16 cellular contexts compared by ENCODE assay signal in genomic region chr5:133259199-133259997, GRCh38.
DNase-seq lines count a peak whose midpoint lies in the region; ATAC-seq, FAIRE-seq and TF ChIP-seq lines count a peak whose summit lies in the region.
"Had no signal": no experiment of that assay in that cellular context is flagged by ENCODE, and none has a peak within 500 bp of the region (broad histone marks: within the 10 kb centered on the region; RNA-seq: fewer than 3 reads in every experiment).

No MANE protein-coding gene starts in this region.

- CTCF ChIA-PET in activated CD8-positive, alpha-beta T cell treated with anti-CD3 and anti-CD28 coated beads for 36 hours (lab: Charles Lee): no interaction called here

- POLR2A ChIA-PET in activated CD8-positive, alpha-beta T cell treated with anti-CD3 and anti-CD28 coated beads for 36 hours (lab: Charles Lee): no interaction called here

- no peak overlapping the region for H4K8ac ChIP-seq in mesenchymal stem cell (ENCODE audit: low read length)

- no peak overlapping the region for H3K23ac ChIP-seq in mesenchymal stem cell (ENCODE audit: low read length in 2 of 2)

- H3K4me1 ChIP-seq in KMS-11 (ENCODE audit: low read depth, poor library complexity, severe bottlenecking) (peaks cover 5% of the 10 kb centered on the region), skeletal muscle tissue (ENCODE audit: control insufficient read depth in 3 of 3, insufficient read depth in 3 of 3, low read length in 3 of 3) (peaks cover 9 to 11% (median 9%) of the 10 kb centered on the region in 3 donors), mesenchymal stem cell (ENCODE audit: control insufficient read depth, insufficient read depth, low read depth, low read length) (no peaks in the 10 kb centered on the region)
- H3K4me1 ChIP-seq: HAP-1, left lung, stomach had no signal

- no peaks in the 10 kb centered on the region for H4K20me1 ChIP-seq in KMS-11 (ENCODE audit: insufficient read depth)

- H3K9ac ChIP-seq in KMS-11 (no peak overlapping the region), skeletal muscle tissue (ENCODE audit: low read depth in 1 of 3, low read length in 3 of 3) (peak overlapping the region in 1 of 3 donors; percentile 3), mesenchymal stem cell (ENCODE audit: low read length) (no peak overlapping the region)

- H3K4me2 ChIP-seq in KMS-11 (no peak overlapping the region), mesenchymal stem cell (ENCODE audit: low read length, poor library complexity, severe bottlenecking) (no peak overlapping the region)

- H3K27ac Mint-ChIP-seq in activated naive CD4-positive, alpha-beta T cell treated with anti-CD3 and anti-CD28 coated beads, Interleukin-2, amount 50 U/mL, for 72 hours: peak overlapping the region; percentile 6 to 24
- peak overlapping the region; percentile 14 for H3K27ac Mint-ChIP-seq in activated CD8-positive, alpha-beta T cell treated with anti-CD3 and anti-CD28 coated beads for 36 hours

- H2BK120ac ChIP-seq in mesenchymal stem cell (ENCODE audit: low read depth, low read length): no peak overlapping the region

- H3K79me2 ChIP-seq in KMS-11 (ENCODE audit: insufficient read depth, low read depth): no peaks in the 10 kb centered on the region

- no peaks in the 10 kb centered on the region for H3K27me3 Mint-ChIP-seq in activated CD8-positive, alpha-beta T cell treated with anti-CD3 and anti-CD28 coated beads for 36 hours

- no peaks in the 10 kb centered on the region for H3K36me3 Mint-ChIP-seq in activated naive CD4-positive, alpha-beta T cell treated with anti-CD3 and anti-CD28 coated beads, Interleukin-2, amount 50 U/mL, for 72 hours
- no peaks in the 10 kb centered on the region for H3K36me3 Mint-ChIP-seq in activated CD8-positive, alpha-beta T cell treated with anti-CD3 and anti-CD28 coated beads for 36 hours (ENCODE audit: low read depth)

- H3K27ac ChIP-seq in KMS-11: no peak overlapping the region
- H3K27ac ChIP-seq in skeletal muscle tissue (ENCODE audit: low read depth, low read length): peak overlapping the region; percentile 38
- no peak overlapping the region for H3K27ac ChIP-seq in mesenchymal stem cell (ENCODE audit: low read length, poor library complexity, severe bottlenecking)
- H3K27ac ChIP-seq: left lung, stomach had no signal

- no peak overlapping the region for H2BK15ac ChIP-seq in mesenchymal stem cell (ENCODE audit: low read depth, poor library complexity, severe bottlenecking)

- no peak overlapping the region for H4K91ac ChIP-seq in mesenchymal stem cell (ENCODE audit: low read length)

- no peaks in the 10 kb centered on the region for H3K36me3 ChIP-seq in KMS-11 (ENCODE audit: insufficient read depth)
- H3K36me3 ChIP-seq in skeletal muscle tissue (ENCODE audit: control insufficient read depth in 3 of 3, insufficient read depth in 3 of 3, low read length in 3 of 3): no peaks in the 10 kb centered on the region
- H3K36me3 ChIP-seq in mesenchymal stem cell (ENCODE audit: control insufficient read depth in 1 of 2, insufficient read depth in 2 of 2, low read depth in 1 of 2, low read length in 2 of 2): no peaks in the 10 kb centered on the region
- H3K36me3 ChIP-seq: HAP-1, left lung, stomach had no signal

- H2BK12ac ChIP-seq in mesenchymal stem cell (ENCODE audit: low read length in 2 of 2): no peak overlapping the region

- no peaks in the 10 kb centered on the region for H3K9me3 Mint-ChIP-seq in activated naive CD4-positive, alpha-beta T cell treated with anti-CD3 and anti-CD28 coated beads, Interleukin-2, amount 50 U/mL, for 72 hours
- no peaks in the 10 kb centered on the region for H3K9me3 Mint-ChIP-seq in activated CD8-positive, alpha-beta T cell treated with anti-CD3 and anti-CD28 coated beads for 36 hours

- DNase-seq in activated naive CD4-positive, alpha-beta T cell treated with anti-CD3 and anti-CD28 coated beads, Interleukin-2, amount 50 U/mL, for 72 hours (ENCODE audit: low spot score in 2 of 2): no peak
- DNase-seq in activated naive CD4-positive, alpha-beta T cell treated with Interleukin-2 at 50 U/mL for 16 hours: no peak
- peak; percentile 30 for DNase-seq in activated CD8-positive, alpha-beta T cell treated with anti-CD3 and anti-CD28 coated beads for 36 hours
- DNase-seq in mesenchymal stem cell: no peak
- no peak for DNase-seq in GM12891 (ENCODE audit: insufficient read length, low spot score)
- DNase-seq: activated CD4-positive, CD25-positive, alpha-beta regulatory T cell treated with anti-CD3 and anti-CD28 coated beads, Interleukin-2, amount 50 U/mL, for 72 hours; left lung; mucosa of descending colon; NCI-H1092 treated with DMSO at 0.1 percent for 48 hours; NCI-H774; occipital lobe; stomach; T-helper 9 cell had no signal

- TF ChIP-seq CTCF in KMS-11 (conservative IDR thresholded peaks at IDR 0.05; ENCODE audit: low read depth, low read length): no peak
- TF ChIP-seq CTCF in activated CD8-positive, alpha-beta T cell treated with anti-CD3 and anti-CD28 coated beads for 36 hours (IDR thresholded peaks at IDR 0.05): no peak

- H3K79me1 ChIP-seq in mesenchymal stem cell (replicated peaks; ENCODE audit: low read length, poor library complexity, severe bottlenecking): no peaks in the 10 kb centered on the region

- H2AFZ ChIP-seq in KMS-11 (ENCODE audit: low read depth): peak overlapping the region; percentile 34; the same call in 1 of the 2 replicates
- no peak overlapping the region for H2AFZ ChIP-seq in mesenchymal stem cell (ENCODE audit: low read depth, low read length)

- 89% methylated on average over 10 of the region's 10 CpGs for WGBS in mesenchymal stem cell

- H3K4me1 Mint-ChIP-seq in activated CD8-positive, alpha-beta T cell treated with anti-CD3 and anti-CD28 coated beads for 36 hours (ENCODE audit: low read depth): peaks cover 13% of the 10 kb centered on the region

- no peak overlapping the region for H2BK5ac ChIP-seq in mesenchymal stem cell (ENCODE audit: low read depth, low read length, poor library complexity, severe bottlenecking)

- H3K18ac ChIP-seq in mesenchymal stem cell (ENCODE audit: low read depth in 1 of 2, low read length in 2 of 2): no peak overlapping the region

- no peak overlapping the region for H3K4ac ChIP-seq in mesenchymal stem cell (ENCODE audit: low read depth in 1 of 2, low read length in 2 of 2)

- H2AK5ac ChIP-seq in mesenchymal stem cell (ENCODE audit: low read length, severe bottlenecking): no peak overlapping the region

- no peak overlapping the region for H3K4me3 Mint-ChIP-seq in activated CD8-positive, alpha-beta T cell treated with anti-CD3 and anti-CD28 coated beads for 36 hours

- intact Hi-C loops in activated CD8-positive, alpha-beta T cell treated with anti-CD3 and anti-CD28 coated beads for 36 hours (cut with micrococcal nuclease): no loop called here

- H3K4me3 ChIP-seq in KMS-11 (IDR thresholded peaks at IDR 0.05; ENCODE audit: insufficient read depth, low read depth, low read length): no peak overlapping the region
- no peak overlapping the region for H3K4me3 ChIP-seq in skeletal muscle tissue (ENCODE audit: low read length in 3 of 3)
- H3K4me3 ChIP-seq in mesenchymal stem cell (ENCODE audit: insufficient read depth in 1 of 2, low read depth in 1 of 2, low read length in 2 of 2): no peak overlapping the region
- H3K4me3 ChIP-seq: HAP-1, left lung, mucosa of descending colon, stomach had no signal

- H3K14ac ChIP-seq in mesenchymal stem cell (ENCODE audit: low read length in 2 of 2): no peak overlapping the region

- no peaks in the 10 kb centered on the region for H3K9me3 ChIP-seq in skeletal muscle tissue (ENCODE audit: control insufficient read depth in 3 of 3, low read length in 3 of 3)
- H3K9me3 ChIP-seq in mesenchymal stem cell (ENCODE audit: control insufficient read depth, low read length): no peaks in the 10 kb centered on the region
- H3K9me3 ChIP-seq: HAP-1, left lung, mucosa of descending colon, stomach had no signal

- TF ChIP-seq POLR2A in GM12891 (IDR thresholded peaks at IDR 0.05; ENCODE audit: low read depth, low read length): no peak

- no peak for FAIRE-seq in GM12891 (lab: Jason Lieb, UNC)

- H3K27me3 ChIP-seq in KMS-11 (ENCODE audit: insufficient read depth, low read depth) (no peaks in the 10 kb centered on the region), skeletal muscle tissue (ENCODE audit: control insufficient read depth in 3 of 3, insufficient read depth in 3 of 3, low read length in 3 of 3) (no peaks in the 10 kb centered on the region), mesenchymal stem cell (ENCODE audit: control insufficient read depth in 1 of 2, insufficient read depth in 1 of 2, low read length in 2 of 2) (peaks cover 36 to 94% of the 10 kb centered on the region in 2 experiments)
- H3K27me3 ChIP-seq: stomach had no signal

- no peak for ATAC-seq in activated naive CD4-positive, alpha-beta T cell treated with anti-CD3 and anti-CD28 coated beads, Interleukin-2, amount 50 U/mL, for 72 hours
- peak; percentile 37 for ATAC-seq in activated CD8-positive, alpha-beta T cell treated with anti-CD3 and anti-CD28 coated beads for 36 hours
- ATAC-seq: left lung, mucosa of descending colon had no signal

TF ChIP-seq in GM12891, 5 proteins besides CTCF, POLR2A, EP300 and RAD21:
- TF ChIP-seq SPI1 (IDR thresholded peaks at IDR 0.05; ENCODE audit: low read depth, low read length) (no peak), POLR2AphosphoS5 (IDR thresholded peaks at IDR 0.05; ENCODE audit: low read depth, low read length) (no peak), POU2F2 (IDR thresholded peaks at IDR 0.05; ENCODE audit: low read depth, low read length) (no peak), PAX5 (IDR thresholded peaks at IDR 0.05; ENCODE audit: insufficient read depth, low read length, severe bottlenecking) (no peak), TAF1 (IDR thresholded peaks at IDR 0.05; ENCODE audit: low read depth, low read length) (no peak)
